ENCODE assay signal across 2 cellular contexts in the genomic region with DNA sequence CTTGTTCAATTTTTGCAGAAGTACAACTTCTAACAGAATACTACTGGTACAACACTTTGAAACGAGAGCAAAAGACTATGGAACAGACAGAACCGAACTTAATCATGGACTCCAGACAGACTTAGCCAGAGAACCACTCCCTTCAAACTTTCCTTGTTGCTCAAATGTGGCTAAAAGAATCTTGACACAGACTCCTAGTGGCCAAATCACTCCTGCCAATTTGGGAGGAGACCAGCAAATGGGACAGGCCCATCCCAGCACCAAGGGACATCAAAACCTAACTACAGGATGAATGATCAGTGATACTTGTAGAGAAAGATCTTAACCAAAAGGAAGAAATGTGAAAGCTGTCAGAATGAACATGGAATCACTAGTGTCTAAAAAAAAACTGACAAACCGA.
TF ChIP-seq lines count a peak whose summit lies in the region.

No MANE protein-coding gene starts in this region.

TF ChIP-seq in GM23338, 12 proteins besides CTCF, POLR2A, EP300 and RAD21 (continued from another document):
- TF ChIP-seq ZNF114 (CRISPR knock-in tag; IDR thresholded peaks at IDR 0.05) (no peak), JUNB (IDR thresholded peaks at IDR 0.05; ENCODE audit: unreplicated experiment) (no peak), POLR2AphosphoS5 (IDR thresholded peaks at IDR 0.05; ENCODE audit: low read depth) (no peak), CREB1 (CRISPR knock-in tag; IDR thresholded peaks at IDR 0.05; ENCODE audit: low read depth) (no peak), ZNF331 (CRISPR knock-in tag; IDR thresholded peaks at IDR 0.05; ENCODE audit: low read depth) (no peak), NANOG (IDR thresholded peaks at IDR 0.05; ENCODE audit: borderline replicate concordance) (no peak), EZH2 (IDR thresholded peaks at IDR 0.05; ENCODE audit: low read depth, unreplicated experiment) (no peak), STAT1 (IDR thresholded peaks at IDR 0.05; ENCODE audit: unreplicated experiment) (no peak), EZH2phosphoT487 (IDR thresholded peaks at IDR 0.05; ENCODE audit: unreplicated experiment) (no peak)
- TF ChIP-seq, protein P1, sequence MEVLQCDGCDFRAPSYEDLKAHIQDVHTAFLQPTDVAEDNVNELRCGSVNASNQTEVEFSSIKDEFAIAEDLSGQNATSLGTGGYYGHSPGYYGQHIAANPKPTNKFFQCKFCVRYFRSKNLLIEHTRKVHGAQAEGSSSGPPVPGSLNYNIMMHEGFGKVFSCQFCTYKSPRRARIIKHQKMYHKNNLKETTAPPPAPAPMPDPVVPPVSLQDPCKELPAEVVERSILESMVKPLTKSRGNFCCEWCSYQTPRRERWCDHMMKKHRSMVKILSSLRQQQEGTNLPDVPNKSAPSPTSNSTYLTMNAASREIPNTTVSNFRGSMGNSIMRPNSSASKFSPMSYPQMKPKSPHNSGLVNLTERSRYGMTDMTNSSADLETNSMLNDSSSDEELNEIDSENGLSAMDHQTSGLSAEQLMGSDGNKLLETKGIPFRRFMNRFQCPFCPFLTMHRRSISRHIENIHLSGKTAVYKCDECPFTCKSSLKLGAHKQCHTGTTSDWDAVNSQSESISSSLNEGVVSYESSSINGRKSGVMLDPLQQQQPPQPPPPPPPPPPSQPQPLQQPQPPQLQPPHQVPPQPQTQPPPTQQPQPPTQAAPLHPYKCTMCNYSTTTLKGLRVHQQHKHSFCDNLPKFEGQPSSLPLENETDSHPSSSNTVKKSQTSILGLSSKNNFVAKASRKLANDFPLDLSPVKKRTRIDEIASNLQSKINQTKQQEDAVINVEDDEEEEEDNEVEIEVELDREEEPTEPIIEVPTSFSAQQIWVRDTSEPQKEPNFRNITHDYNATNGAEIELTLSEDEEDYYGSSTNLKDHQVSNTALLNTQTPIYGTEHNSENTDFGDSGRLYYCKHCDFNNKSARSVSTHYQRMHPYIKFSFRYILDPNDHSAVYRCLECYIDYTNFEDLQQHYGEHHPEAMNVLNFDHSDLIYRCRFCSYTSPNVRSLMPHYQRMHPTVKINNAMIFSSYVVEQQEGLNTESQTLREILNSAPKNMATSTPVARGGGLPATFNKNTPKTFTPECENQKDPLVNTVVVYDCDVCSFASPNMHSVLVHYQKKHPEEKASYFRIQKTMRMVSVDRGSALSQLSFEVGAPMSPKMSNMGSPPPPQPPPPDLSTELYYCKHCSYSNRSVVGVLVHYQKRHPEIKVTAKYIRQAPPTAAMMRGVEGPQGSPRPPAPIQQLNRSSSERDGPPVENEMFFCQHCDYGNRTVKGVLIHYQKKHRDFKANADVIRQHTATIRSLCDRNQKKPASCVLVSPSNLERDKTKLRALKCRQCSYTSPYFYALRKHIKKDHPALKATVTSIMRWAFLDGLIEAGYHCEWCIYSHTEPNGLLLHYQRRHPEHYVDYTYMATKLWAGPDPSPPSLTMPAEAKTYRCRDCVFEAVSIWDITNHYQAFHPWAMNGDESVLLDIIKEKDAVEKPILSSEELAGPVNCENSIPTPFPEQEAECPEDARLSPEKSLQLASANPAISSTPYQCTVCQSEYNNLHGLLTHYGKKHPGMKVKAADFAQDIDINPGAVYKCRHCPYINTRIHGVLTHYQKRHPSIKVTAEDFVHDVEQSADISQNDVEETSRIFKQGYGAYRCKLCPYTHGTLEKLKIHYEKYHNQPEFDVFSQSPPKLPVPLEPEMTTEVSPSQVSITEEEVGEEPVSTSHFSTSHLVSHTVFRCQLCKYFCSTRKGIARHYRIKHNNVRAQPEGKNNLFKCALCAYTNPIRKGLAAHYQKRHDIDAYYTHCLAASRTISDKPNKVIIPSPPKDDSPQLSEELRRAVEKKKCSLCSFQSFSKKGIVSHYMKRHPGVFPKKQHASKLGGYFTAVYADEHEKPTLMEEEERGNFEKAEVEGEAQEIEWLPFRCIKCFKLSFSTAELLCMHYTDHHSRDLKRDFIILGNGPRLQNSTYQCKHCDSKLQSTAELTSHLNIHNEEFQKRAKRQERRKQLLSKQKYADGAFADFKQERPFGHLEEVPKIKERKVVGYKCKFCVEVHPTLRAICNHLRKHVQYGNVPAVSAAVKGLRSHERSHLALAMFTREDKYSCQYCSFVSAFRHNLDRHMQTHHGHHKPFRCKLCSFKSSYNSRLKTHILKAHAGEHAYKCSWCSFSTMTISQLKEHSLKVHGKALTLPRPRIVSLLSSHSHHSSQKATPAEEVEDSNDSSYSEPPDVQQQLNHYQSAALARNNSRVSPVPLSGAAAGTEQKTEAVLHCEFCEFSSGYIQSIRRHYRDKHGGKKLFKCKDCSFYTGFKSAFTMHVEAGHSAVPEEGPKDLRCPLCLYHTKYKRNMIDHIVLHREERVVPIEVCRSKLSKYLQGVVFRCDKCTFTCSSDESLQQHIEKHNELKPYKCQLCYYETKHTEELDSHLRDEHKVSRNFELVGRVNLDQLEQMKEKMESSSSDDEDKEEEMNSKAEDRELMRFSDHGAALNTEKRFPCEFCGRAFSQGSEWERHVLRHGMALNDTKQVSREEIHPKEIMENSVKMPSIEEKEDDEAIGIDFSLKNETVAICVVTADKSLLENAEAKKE (CRISPR knock-in tag; IDR thresholded peaks at IDR 0.05): no peak
- TF ChIP-seq, protein P2, sequence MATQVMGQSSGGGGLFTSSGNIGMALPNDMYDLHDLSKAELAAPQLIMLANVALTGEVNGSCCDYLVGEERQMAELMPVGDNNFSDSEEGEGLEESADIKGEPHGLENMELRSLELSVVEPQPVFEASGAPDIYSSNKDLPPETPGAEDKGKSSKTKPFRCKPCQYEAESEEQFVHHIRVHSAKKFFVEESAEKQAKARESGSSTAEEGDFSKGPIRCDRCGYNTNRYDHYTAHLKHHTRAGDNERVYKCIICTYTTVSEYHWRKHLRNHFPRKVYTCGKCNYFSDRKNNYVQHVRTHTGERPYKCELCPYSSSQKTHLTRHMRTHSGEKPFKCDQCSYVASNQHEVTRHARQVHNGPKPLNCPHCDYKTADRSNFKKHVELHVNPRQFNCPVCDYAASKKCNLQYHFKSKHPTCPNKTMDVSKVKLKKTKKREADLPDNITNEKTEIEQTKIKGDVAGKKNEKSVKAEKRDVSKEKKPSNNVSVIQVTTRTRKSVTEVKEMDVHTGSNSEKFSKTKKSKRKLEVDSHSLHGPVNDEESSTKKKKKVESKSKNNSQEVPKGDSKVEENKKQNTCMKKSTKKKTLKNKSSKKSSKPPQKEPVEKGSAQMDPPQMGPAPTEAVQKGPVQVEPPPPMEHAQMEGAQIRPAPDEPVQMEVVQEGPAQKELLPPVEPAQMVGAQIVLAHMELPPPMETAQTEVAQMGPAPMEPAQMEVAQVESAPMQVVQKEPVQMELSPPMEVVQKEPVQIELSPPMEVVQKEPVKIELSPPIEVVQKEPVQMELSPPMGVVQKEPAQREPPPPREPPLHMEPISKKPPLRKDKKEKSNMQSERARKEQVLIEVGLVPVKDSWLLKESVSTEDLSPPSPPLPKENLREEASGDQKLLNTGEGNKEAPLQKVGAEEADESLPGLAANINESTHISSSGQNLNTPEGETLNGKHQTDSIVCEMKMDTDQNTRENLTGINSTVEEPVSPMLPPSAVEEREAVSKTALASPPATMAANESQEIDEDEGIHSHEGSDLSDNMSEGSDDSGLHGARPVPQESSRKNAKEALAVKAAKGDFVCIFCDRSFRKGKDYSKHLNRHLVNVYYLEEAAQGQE (IDR thresholded peaks at IDR 0.05; ENCODE audit: unreplicated experiment): no peak
TF ChIP-seq in GM23338: peak in this region for 0.

TF ChIP-seq in K562, 482 proteins besides CTCF, POLR2A, EP300 and RAD21 (continued from another document):
- TF ChIP-seq, protein P3, sequence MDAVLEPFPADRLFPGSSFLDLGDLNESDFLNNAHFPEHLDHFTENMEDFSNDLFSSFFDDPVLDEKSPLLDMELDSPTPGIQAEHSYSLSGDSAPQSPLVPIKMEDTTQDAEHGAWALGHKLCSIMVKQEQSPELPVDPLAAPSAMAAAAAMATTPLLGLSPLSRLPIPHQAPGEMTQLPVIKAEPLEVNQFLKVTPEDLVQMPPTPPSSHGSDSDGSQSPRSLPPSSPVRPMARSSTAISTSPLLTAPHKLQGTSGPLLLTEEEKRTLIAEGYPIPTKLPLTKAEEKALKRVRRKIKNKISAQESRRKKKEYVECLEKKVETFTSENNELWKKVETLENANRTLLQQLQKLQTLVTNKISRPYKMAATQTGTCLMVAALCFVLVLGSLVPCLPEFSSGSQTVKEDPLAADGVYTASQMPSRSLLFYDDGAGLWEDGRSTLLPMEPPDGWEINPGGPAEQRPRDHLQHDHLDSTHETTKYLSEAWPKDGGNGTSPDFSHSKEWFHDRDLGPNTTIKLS (IDR thresholded peaks at IDR 0.05; ENCODE audit: borderline replicate concordance, low read depth): no peak
- TF ChIP-seq NFE2L1 (tag; IDR thresholded peaks at IDR 0.05; ENCODE audit: borderline replicate concordance, low read depth): no peak
- TF ChIP-seq ZBTB8A (IDR thresholded peaks at IDR 0.05; ENCODE audit: partially characterized antibody): no peak
- no peak for TF ChIP-seq ZNF507 (tag; conservative IDR thresholded peaks at IDR 0.05)
- no peak for TF ChIP-seq PHF8 (IDR thresholded peaks at IDR 0.05; ENCODE audit: borderline replicate concordance, low read length)
